In genomic region chr15:63991706-63992105, GRCh38 we compare ENCODE assay signal across 1 cellular context.
TF ChIP-seq lines count a peak whose summit lies in the region.

No MANE protein-coding gene starts in this region.

TF ChIP-seq in GM12878, 131 proteins besides CTCF, POLR2A, EP300 and RAD21 (continued from another document and continues in another):
- TF ChIP-seq REST (IDR thresholded peaks at IDR 0.05; ENCODE audit: low read depth, low read length) (no peak), GATAD2B (conservative IDR thresholded peaks at IDR 0.05; ENCODE audit: low read depth) (no peak), PML (IDR thresholded peaks at IDR 0.05; ENCODE audit: low read length) (no peak), JUNB (IDR thresholded peaks at IDR 0.05) (no peak), ATF3 (IDR thresholded peaks at IDR 0.05; ENCODE audit: borderline replicate concordance, extremely low read depth, low read depth, low read length) (no peak), PBX3 (IDR thresholded peaks at IDR 0.05; ENCODE audit: insufficient replicate concordance, low read depth, low read length) (no peak), ATF7 (IDR thresholded peaks at IDR 0.05; ENCODE audit: low read depth) (no peak), MEF2B (IDR thresholded peaks at IDR 0.05; ENCODE audit: partially characterized antibody, poor library complexity, severe bottlenecking) (peak; percentile 78), ESRRA (IDR thresholded peaks at IDR 0.05; ENCODE audit: low read length) (no peak), MTA2 (IDR thresholded peaks at IDR 0.05; ENCODE audit: low read depth) (no peak), ZBED1 (IDR thresholded peaks at IDR 0.05; ENCODE audit: borderline replicate concordance) (no peak), MXI1 (IDR thresholded peaks at IDR 0.05; ENCODE audit: low read depth, low read length) (no peak), CBFB (IDR thresholded peaks at IDR 0.05; ENCODE audit: low read depth) (no peak), BMI1 (IDR thresholded peaks at IDR 0.05; ENCODE audit: borderline replicate concordance) (no peak), CUX1 (IDR thresholded peaks at IDR 0.05; ENCODE audit: insufficient replicate concordance, low read depth, low read length) (no peak), E4F1 (IDR thresholded peaks at IDR 0.05; ENCODE audit: borderline replicate concordance, partially characterized antibody) (no peak), YY1 (IDR thresholded peaks at IDR 0.05; ENCODE audit: low read depth, low read length) (no peak), BCL3 (IDR thresholded peaks at IDR 0.05; ENCODE audit: borderline replicate concordance, insufficient read depth, low read depth, low read length, poor library complexity, severe bottlenecking) (no peak), ASH2L (IDR thresholded peaks at IDR 0.05; ENCODE audit: borderline replicate concordance, low read depth) (no peak), SMC3 (IDR thresholded peaks at IDR 0.05; ENCODE audit: borderline replicate concordance, low read length) (no peak), NFIC (IDR thresholded peaks at IDR 0.05; ENCODE audit: low read depth, low read length) (no peak), ZBTB11 (CRISPR knock-in tag; IDR thresholded peaks at IDR 0.05) (no peak), TCF12 (IDR thresholded peaks at IDR 0.05; ENCODE audit: low read depth, low read length) (peak; percentile 60; the same call in 1 of the 2 replicates), WRNIP1 (IDR thresholded peaks at IDR 0.05; ENCODE audit: borderline replicate concordance, low read depth, low read length) (no peak), CHD2 (IDR thresholded peaks at IDR 0.05; ENCODE audit: borderline replicate concordance, low read depth, low read length) (no peak), ZNF687 (IDR thresholded peaks at IDR 0.05) (no peak), MYB (IDR thresholded peaks at IDR 0.05; ENCODE audit: borderline replicate concordance, low read depth, low read length) (no peak), ZNF274 (IDR thresholded peaks at IDR 0.05; ENCODE audit: insufficient read depth, insufficient read length) (no peak), SRF (IDR thresholded peaks at IDR 0.05; ENCODE audit: low read depth in 2 of 2, low read length in 2 of 2) (no peak), BCL11A (IDR thresholded peaks at IDR 0.05; ENCODE audit: low read depth, low read length) (no peak), RAD51 (IDR thresholded peaks at IDR 0.05) (no peak), CREB1 (IDR thresholded peaks at IDR 0.05; ENCODE audit: low read depth) (no peak), RFX5 (IDR thresholded peaks at IDR 0.05; ENCODE audit: low read depth, low read length) (no peak), NR2C1 (IDR thresholded peaks at IDR 0.05) (no peak), SIN3A (IDR thresholded peaks at IDR 0.05; ENCODE audit: low read depth, low read length) (no peak), E2F4 (IDR thresholded peaks at IDR 0.05; ENCODE audit: low read depth, low read length) (no peak)
